In the genomic region with DNA sequence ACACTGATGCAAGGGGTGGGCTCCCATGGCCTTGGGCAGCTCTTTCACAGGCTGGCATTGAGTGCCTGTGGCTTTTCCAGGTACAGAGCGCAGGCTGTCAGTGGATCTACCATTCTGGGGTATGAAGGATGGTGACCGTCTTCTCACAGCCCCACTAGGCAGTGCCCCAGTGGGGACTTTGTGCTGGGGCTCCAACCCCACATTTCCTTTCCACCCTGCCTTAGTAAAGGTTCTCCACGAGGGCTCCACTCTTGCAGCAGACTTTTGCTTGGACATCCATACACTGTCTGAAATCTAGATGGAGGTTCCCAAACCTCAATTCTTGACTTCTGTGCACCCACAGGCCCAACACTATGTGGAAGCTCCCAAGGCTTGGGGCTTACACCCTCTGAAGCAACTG, we compare ENCODE assay signal across 26 cellular contexts.
"Had no signal": no experiment of that assay in that cellular context is flagged by ENCODE, and none has a peak within 500 bp of the region (broad histone marks: within the 10 kb centered on the region; RNA-seq: fewer than 3 reads in every experiment).

No MANE protein-coding gene starts in this region.

- DNase-seq: stimulated activated CD4-positive, alpha-beta T cell treated with anti-CD3 and anti-CD28 coated beads, Interleukin-2, amount 100 ng/mL, for 48 hours; stimulated activated CD4-positive, alpha-beta T cell treated with anti-CD3 and anti-CD28 coated beads, Interleukin-4, amount 100 ng/mL, for 1 hour; stimulated activated CD4-positive, alpha-beta T cell treated with anti-CD3 and anti-CD28 coated beads, Interleukin-4, amount 100 ng/mL, for 24 hours; stimulated activated CD4-positive, alpha-beta T cell treated with anti-CD3 and anti-CD28 coated beads, Interleukin-4, amount 100 ng/mL, for 4 hours; stimulated activated CD8-positive, alpha-beta memory T cell treated with anti-CD3 and anti-CD28 coated beads, Interleukin-4, amount 100 ng/mL, for 48 hours; stimulated activated naive B cell treated with anti-CD40 and anti-IgM and Interleukin-4, amounts not matched to agents 10 μg/mL and 1 μg/mL and 100 μg/mL, for 72 hours; stimulated activated naive CD4-positive, alpha-beta T cell; stimulated activated naive CD4-positive, alpha-beta T cell treated with Interleukin-2 at 50 U/mL for 16 hours; stimulated activated naive CD8-positive, alpha-beta T cell treated with anti-CD3 and anti-CD28 coated beads, Interleukin-15, amount 100 ng/mL, for 72 hours; stimulated activated naive CD8-positive, alpha-beta T cell treated with anti-CD3 and anti-CD28 coated beads, Interleukin-15, Interleukin-2, amounts not matched to agents 100 U/mL and 50 U/mL, for 24 hours; stomach; substantia nigra; testis; thyroid gland; tibial artery; transverse colon; trophoblast cell; upper lobe of left lung; uterus had no signal

- H3K27ac ChIP-seq: stomach, suprapubic skin, testis, thoracic aorta, thyroid gland, tibial artery, tibial nerve, transverse colon, upper lobe of left lung, uterus, vagina had no signal

- H3K9me3 ChIP-seq: suprapubic skin, testis, thoracic aorta, thyroid gland, uterus had no signal

- H3K4me3 ChIP-seq: stomach, suprapubic skin, testis, thoracic aorta, thyroid gland, tibial artery, tibial nerve, transverse colon, upper lobe of left lung, uterus, vagina had no signal

- H3K36me3 ChIP-seq: stomach, suprapubic skin, thoracic aorta, thyroid gland, tibial artery, tibial nerve, transverse colon, upper lobe of left lung, uterus, vagina had no signal

- FAIRE-seq: urothelium cell line had no signal

- H3K27me3 ChIP-seq: stomach, suprapubic skin, testis, thyroid gland, tibial artery, tibial nerve, transverse colon, upper lobe of left lung, uterus, vagina had no signal

- H3K4me1 ChIP-seq: stomach, suprapubic skin, testis, thyroid gland, tibial artery, tibial nerve, transverse colon, upper lobe of left lung, uterus, vagina had no signal

- ATAC-seq: stimulated activated effector memory CD8-positive, alpha-beta T cell treated with anti-CD3 and anti-CD28 coated beads, Interleukin-12 subunit alpha, Interleukin-12 subunit beta, amount 100 ng/mL, for 72 hours; stimulated activated memory B cell treated with anti-CD40 and anti-IgM and Interleukin-4, amounts not matched to agents 10 μg/mL and 1 μg/mL and 100 μg/mL, for 72 hours; stimulated activated naive B cell treated with anti-CD40 and anti-IgM and Interleukin-4, amounts not matched to agents 10 μg/mL and 1 μg/mL and 100 μg/mL, for 72 hours; stimulated activated naive CD8-positive, alpha-beta T cell treated with anti-CD3 and anti-CD28 coated beads, Interleukin-15, amount 100 ng/mL, for 72 hours; stimulated activated naive CD8-positive, alpha-beta T cell treated with anti-CD3 and anti-CD28 coated beads, Interleukin-15, Interleukin-2, amounts not matched to agents 100 U/mL and 50 U/mL, for 24 hours had no signal
